8 cellular contexts compared by ENCODE assay signal in genomic region chr6:46848684-46849360, GRCh38. TPM values are rescaled to one million over a fixed set of nuclear protein-coding genes. Genes with fewer than 3 reads are reported as not detected.
A peak's percentile ranks its signal among the peaks of the same experiment; 100 is the strongest.
DNase-seq lines count a peak whose midpoint lies in the region; ATAC-seq and TF ChIP-seq lines count a peak whose summit lies in the region.

No MANE protein-coding gene starts in this region.

- no peak overlapping the region for H3K27ac ChIP-seq in colonic mucosa

- H3K27ac Mint-ChIP-seq in activated CD4-positive, alpha-beta T cell treated with anti-CD3 and anti-CD28 coated beads for 36 hours = no peak overlapping the region

- intact Hi-C loops in activated CD4-positive, alpha-beta T cell treated with anti-CD3 and anti-CD28 coated beads for 36 hours (cut with DNase I, micrococcal nuclease) = loop anchor here (1.0 to 2.0 kb wide), 4 partner anchors 142 to 461 kb away; no protein-coding TSS in a partner anchor
- intact Hi-C loops in colonic mucosa (cut with DNase I) (loop anchor here (10.0 kb wide), 1 partner anchor 456 kb away; the partner anchor contains the start of gene TNFRSF21), left colon (cut with DNase I, micrococcal nuclease) (loop anchor here in 1 of 2 donors (5.0 to 10.0 kb wide), 2 partner anchors 198 to 466 kb away; no protein-coding TSS in a partner anchor)

- no peaks in the 10 kb centered on the region for H3K36me3 ChIP-seq in colonic mucosa

- POLR2A ChIA-PET in activated CD4-positive, alpha-beta T cell treated with anti-CD3 and anti-CD28 coated beads for 36 hours (lab: Charles Lee) = interaction anchor here (0.7 kb wide), 1 partner anchor 461 kb away, joined by 3 read pairs; the partner anchor contains the start of gene TNFRSF21

- peaks cover 3% of the 10 kb centered on the region for H3K4me1 ChIP-seq in colonic mucosa

- H3K4me3 Mint-ChIP-seq in activated CD4-positive, alpha-beta T cell treated with anti-CD3 and anti-CD28 coated beads for 36 hours = peak overlapping the region; percentile 13

- H3K4me3 ChIP-seq in colonic mucosa = no peak overlapping the region

- H3K9me3 ChIP-seq in colonic mucosa = no peaks in the 10 kb centered on the region

- no peak overlapping the region for H3K9ac ChIP-seq in colonic mucosa (ENCODE audit: low read depth in 2 of 2, low read length in 2 of 2)

- DNase-seq in 8988T = peak; percentile 63
- peak; percentile 79 for DNase-seq in NCI-H2227 (lab: John Stamatoyannopoulos, UW; ENCODE audit: unreplicated experiment)
- peak; percentile 83 for DNase-seq in activated CD4-positive, alpha-beta T cell treated with anti-CD3 and anti-CD28 coated beads for 36 hours
- DNase-seq in colonic mucosa = peak; percentile 91
- peak; percentile 84 to 93 for DNase-seq in left colon
- peak; percentile 61 to 78 for DNase-seq in stimulated activated CD4-positive, alpha-beta T cell treated with anti-CD3 and anti-CD28 coated beads, Interleukin-2, amount 100 ng/mL, for 24 hours

- no peaks in the 10 kb centered on the region for H3K9me3 Mint-ChIP-seq in activated CD4-positive, alpha-beta T cell treated with anti-CD3 and anti-CD28 coated beads for 36 hours (ENCODE audit: low read depth)

- TF ChIP-seq CTCF in colonic mucosa (IDR thresholded peaks at IDR 0.05) = peak; percentile 93

- peaks cover 22% of the 10 kb centered on the region for H3K27me3 Mint-ChIP-seq in activated CD4-positive, alpha-beta T cell treated with anti-CD3 and anti-CD28 coated beads for 36 hours

- ATAC-seq in GM18502 (IDR thresholded peaks at IDR 0.05; ENCODE audit: poor library complexity, unreplicated experiment) (peak; percentile 94), HG03039 (IDR thresholded peaks at IDR 0.05; ENCODE audit: unreplicated experiment) (peak; percentile 96), left colon (peak; percentile 99)
- ATAC-seq in activated CD4-positive, alpha-beta T cell treated with anti-CD3 and anti-CD28 coated beads for 36 hours = peak; percentile 80

- H3K36me3 Mint-ChIP-seq in activated CD4-positive, alpha-beta T cell treated with anti-CD3 and anti-CD28 coated beads for 36 hours (ENCODE audit: low read depth) = no peaks in the 10 kb centered on the region

- H3K27me3 ChIP-seq in colonic mucosa = no peaks in the 10 kb centered on the region

- H3K4me1 Mint-ChIP-seq in activated CD4-positive, alpha-beta T cell treated with anti-CD3 and anti-CD28 coated beads for 36 hours = peaks cover 3% of the 10 kb centered on the region

- CTCF ChIA-PET in activated CD4-positive, alpha-beta T cell treated with anti-CD3 and anti-CD28 coated beads for 36 hours (lab: Charles Lee) = interaction anchor here (0.6 to 3.1 kb wide), 25 partner anchors 9 to 1359 kb away, joined by 3 to 14 read pairs (median 3); no protein-coding TSS in a partner anchor

RNA-seq across cellular contexts. Expression of gene MEP1A, which starts 55.6 kb away (rescaled TPM):
- total RNA-seq in activated CD4-positive, alpha-beta T cell treated with anti-CD3 and anti-CD28 coated beads for 36 hours = not detected
- total RNA-seq in colonic mucosa (100 to 1,000 TPM in 1 of 2 donors, 10 to 100 TPM in 1; 38.0 to 207 TPM), left colon (100 to 1,000 TPM; 197 to 412 TPM)

Comparison
In these comparisons a context has a peak if more than half of its experiments do, and no peak if none do; other contexts are left out.
1. RNA of gene MEP1A, which starts 55.6 kb away (total RNA-seq): 197 to 412 TPM in left colon and 38.0 to 207 TPM in colonic mucosa; not detected in activated CD4-positive, alpha-beta T cell treated with anti-CD3 and anti-CD28 coated beads for 36 hours; every median in the first group is over 10 times any median in the second.
2. Peak in every context shown above with its lines, with median percentiles within 50 percentile points of each other: DNase-seq and ATAC-seq.